In genomic region chr10:23395017-23395416, GRCh38 we compare ENCODE assay signal across 40 cellular contexts. TPM values are rescaled to one million over a fixed set of nuclear protein-coding genes. Genes with fewer than 3 reads are reported as not detected.
"Had no signal": no experiment of that assay in that cellular context is flagged by ENCODE, and none has a peak within 500 bp of the region (broad histone marks: within the 10 kb centered on the region; RNA-seq: fewer than 3 reads in every experiment).

No MANE protein-coding gene starts in this region.

- H3K27ac Mint-ChIP-seq: activated naive CD4-positive, alpha-beta T cell treated with anti-CD3 and anti-CD28 coated beads for 36 hours; activated naive CD4-positive, alpha-beta T cell treated with anti-CD3 and anti-CD28 coated beads, Interleukin-2, amount 10 ng/mL, durations not matched to agents 7 days and 5 days; activated naive CD4-positive, alpha-beta T cell treated with anti-CD3 and anti-CD28 coated beads, Interleukin-2, amount 50 U/mL, for 24 hours; activated naive CD4-positive, alpha-beta T cell treated with anti-CD3 and anti-CD28 coated beads, Interleukin-2, amount 50 U/mL, for 72 hours; activated naive CD8-positive, alpha-beta T cell; activated naive CD8-positive, alpha-beta T cell treated with anti-CD3 and anti-CD28 coated beads for 36 hours; activated naive CD8-positive, alpha-beta T cell treated with anti-CD3 and anti-CD28 coated beads, Interleukin-2, amount 10 ng/mL, durations not matched to agents 7 days and 5 days; activated naive CD8-positive, alpha-beta T cell treated with anti-CD3 and anti-CD28 coated beads, Interleukin-2, amount 50 U/mL, for 24 hours; activated T-cell treated with anti-CD3 and anti-CD28 coated beads, Interleukin-2, amount 50 U/mL, for 24 hours; activated T-cell treated with anti-CD3 and anti-CD28 coated beads, Interleukin-2, amount 50 U/mL, for 72 hours; activated T-helper 1 cell treated with anti-CD3 and anti-CD28 coated beads, Interleukin-12 subunit alpha, Interleukin-12 subunit beta, Interleukin-2, Interleukin-4 antibody, amounts not matched to agents 30 ng/mL and 10 ng/mL and 1 ng/mL, durations not matched to agents 14 hours and 24 hours and 36 hours; activated T-helper 17 cell treated with anti-CD3 and anti-CD28 coated beads, Interleukin-2, amount 50 U/mL, for 72 hours; activated T-helper 2 cell treated with anti-CD3 and anti-CD28 coated beads, Interferon-gamma antibody, Interleukin-2, Interleukin-4, amounts not matched to agents 10 μg/mL and 5 μg/mL and 100 μg/mL, durations not matched to agents 14 hours and 24 hours and 36 hours; brain had no signal

- H3K36me3 ChIP-seq: adrenal gland, ascending aorta, brain microvascular endothelial cell, breast epithelium, cardiac muscle cell had no signal

- H3K4me1 Mint-ChIP-seq: activated naive CD4-positive, alpha-beta T cell treated with anti-CD3 and anti-CD28 coated beads, Interleukin-2, amount 10 ng/mL, durations not matched to agents 7 days and 5 days; activated naive CD8-positive, alpha-beta T cell treated with anti-CD3 and anti-CD28 coated beads, Interleukin-2, amount 10 ng/mL, durations not matched to agents 7 days and 5 days; central memory CD8-positive, alpha-beta T cell had no signal

- ATAC-seq: activated naive CD4-positive, alpha-beta T cell treated with anti-CD3 and anti-CD28 coated beads, Interleukin-2, amount 50 U/mL, for 72 hours; activated naive CD8-positive, alpha-beta T cell treated with anti-CD3 and anti-CD28 coated beads, Interleukin-2, amount 50 U/mL, for 24 hours; activated T-cell treated with anti-CD3 and anti-CD28 coated beads, Interleukin-2, amount 50 U/mL, for 4 hours; activated T-cell treated with anti-CD3 and anti-CD28 coated beads, Interleukin-2, amount 50 U/mL, for 72 hours; activated T-helper 17 cell treated with anti-CD3 and anti-CD28 coated beads, Interleukin-2, amount 50 U/mL, for 72 hours; body of pancreas had no signal

- H3K36me3 Mint-ChIP-seq: activated naive CD4-positive, alpha-beta T cell treated with anti-CD3 and anti-CD28 coated beads, Interleukin-2, amount 10 ng/mL, durations not matched to agents 7 days and 5 days; activated naive CD4-positive, alpha-beta T cell treated with anti-CD3 and anti-CD28 coated beads, Interleukin-2, amount 50 U/mL, for 24 hours; activated naive CD8-positive, alpha-beta T cell; activated naive CD8-positive, alpha-beta T cell treated with anti-CD3 and anti-CD28 coated beads for 36 hours; activated naive CD8-positive, alpha-beta T cell treated with anti-CD3 and anti-CD28 coated beads, Interleukin-2, amount 10 ng/mL, durations not matched to agents 7 days and 5 days; brain had no signal

- DNase-seq: activated effector memory CD4-positive, alpha-beta T cell treated with anti-CD3 and anti-CD28 coated beads, Interleukin-2, amount 50 U/mL, for 16 hours; activated effector memory CD4-positive, alpha-beta T cell treated with Interleukin-2 at 50 U/mL for 16 hours; activated gamma-delta T cell; activated gamma-delta T cell treated with Interleukin-2 at 50 U/mL for 16 hours; activated naive CD4-positive, alpha-beta T cell; activated naive CD4-positive, alpha-beta T cell treated with anti-CD3 and anti-CD28 coated beads for 36 hours; activated naive CD4-positive, alpha-beta T cell treated with anti-CD3 and anti-CD28 coated beads, Interleukin-2, amount 10 ng/mL, durations not matched to agents 7 days and 5 days; activated naive CD4-positive, alpha-beta T cell treated with anti-CD3 and anti-CD28 coated beads, Interleukin-2, amount 50 U/mL, for 16 hours; activated naive CD4-positive, alpha-beta T cell treated with Interleukin-2 at 50 U/mL for 16 hours; activated naive CD8-positive, alpha-beta T cell treated with anti-CD3 and anti-CD28 coated beads for 36 hours; activated naive CD8-positive, alpha-beta T cell treated with anti-CD3 and anti-CD28 coated beads, Interleukin-2, amount 10 ng/mL, durations not matched to agents 7 days and 5 days; activated naive CD8-positive, alpha-beta T cell treated with anti-CD3 and anti-CD28 coated beads, Interleukin-2, amount 50 U/mL, for 24 hours; activated T-cell treated with anti-CD3 and anti-CD28 coated beads, Interleukin-2, amount 50 U/mL, for 1 hour; activated T-cell treated with anti-CD3 and anti-CD28 coated beads, Interleukin-2, amount 50 U/mL, for 24 hours; activated T-cell treated with anti-CD3 and anti-CD28 coated beads, Interleukin-2, amount 50 U/mL, for 4 hours; activated T-cell treated with anti-CD3 and anti-CD28 coated beads, Interleukin-2, amount 50 U/mL, for 48 hours; activated T-cell treated with anti-CD3 and anti-CD28 coated beads, Interleukin-2, amount 50 U/mL, for 72 hours; adrenal gland; amniotic stem cell; amygdala; anterior cingulate cortex; aorta; brain microvascular endothelial cell; caudate nucleus; central memory CD4-positive, alpha-beta T cell; cerebellar nuclear complex had no signal

- H3K4me3 ChIP-seq: adrenal gland, ascending aorta, body of pancreas, breast epithelium, cardiac muscle cell had no signal

- H3K9me3 ChIP-seq: adrenal gland, ascending aorta, body of pancreas, breast epithelium had no signal

- H3K9me3 Mint-ChIP-seq: activated naive CD4-positive, alpha-beta T cell treated with anti-CD3 and anti-CD28 coated beads for 36 hours; activated naive CD4-positive, alpha-beta T cell treated with anti-CD3 and anti-CD28 coated beads, Interleukin-2, amount 10 ng/mL, durations not matched to agents 7 days and 5 days; activated naive CD4-positive, alpha-beta T cell treated with anti-CD3 and anti-CD28 coated beads, Interleukin-2, amount 50 U/mL, for 24 hours; activated naive CD8-positive, alpha-beta T cell treated with anti-CD3 and anti-CD28 coated beads for 36 hours; activated naive CD8-positive, alpha-beta T cell treated with anti-CD3 and anti-CD28 coated beads, Interleukin-2, amount 50 U/mL, for 24 hours; activated T-cell treated with anti-CD3 and anti-CD28 coated beads, Interleukin-2, amount 50 U/mL, for 24 hours; activated T-cell treated with anti-CD3 and anti-CD28 coated beads, Interleukin-2, amount 50 U/mL, for 4 hours; activated T-cell treated with anti-CD3 and anti-CD28 coated beads, Interleukin-2, amount 50 U/mL, for 72 hours; activated T-helper 1 cell treated with anti-CD3 and anti-CD28 coated beads, Interleukin-12 subunit alpha, Interleukin-12 subunit beta, Interleukin-2, Interleukin-4 antibody, amounts not matched to agents 30 ng/mL and 10 ng/mL and 1 ng/mL, durations not matched to agents 14 hours and 24 hours and 36 hours; activated T-helper 17 cell treated with anti-CD3 and anti-CD28 coated beads, Interleukin-2, amount 50 U/mL, for 72 hours; activated T-helper 2 cell treated with anti-CD3 and anti-CD28 coated beads, Interferon-gamma antibody, Interleukin-2, Interleukin-4, amounts not matched to agents 10 μg/mL and 5 μg/mL and 100 μg/mL, durations not matched to agents 14 hours and 24 hours and 36 hours; brain; central memory CD8-positive, alpha-beta T cell had no signal

- H3K4me1 ChIP-seq: ascending aorta, breast epithelium had no signal

- H3K27ac ChIP-seq: adrenal gland, ascending aorta, body of pancreas, brain microvascular endothelial cell, breast epithelium, cardiac muscle cell had no signal

- H3K4me3 Mint-ChIP-seq: activated naive CD4-positive, alpha-beta T cell treated with anti-CD3 and anti-CD28 coated beads for 36 hours; activated naive CD4-positive, alpha-beta T cell treated with anti-CD3 and anti-CD28 coated beads, Interleukin-2, amount 10 ng/mL, durations not matched to agents 7 days and 5 days; activated naive CD4-positive, alpha-beta T cell treated with anti-CD3 and anti-CD28 coated beads, Interleukin-2, amount 50 U/mL, for 24 hours; activated naive CD8-positive, alpha-beta T cell; activated naive CD8-positive, alpha-beta T cell treated with anti-CD3 and anti-CD28 coated beads for 36 hours; activated naive CD8-positive, alpha-beta T cell treated with anti-CD3 and anti-CD28 coated beads, Interleukin-2, amount 10 ng/mL, durations not matched to agents 7 days and 5 days; activated naive CD8-positive, alpha-beta T cell treated with anti-CD3 and anti-CD28 coated beads, Interleukin-2, amount 50 U/mL, for 24 hours; activated T-cell treated with anti-CD3 and anti-CD28 coated beads, Interleukin-2, amount 50 U/mL, for 24 hours; activated T-cell treated with anti-CD3 and anti-CD28 coated beads, Interleukin-2, amount 50 U/mL, for 4 hours; activated T-cell treated with anti-CD3 and anti-CD28 coated beads, Interleukin-2, amount 50 U/mL, for 72 hours; activated T-helper 1 cell treated with anti-CD3 and anti-CD28 coated beads, Interleukin-12 subunit alpha, Interleukin-12 subunit beta, Interleukin-2, Interleukin-4 antibody, amounts not matched to agents 30 ng/mL and 10 ng/mL and 1 ng/mL, durations not matched to agents 14 hours and 24 hours and 36 hours; activated T-helper 17 cell treated with anti-CD3 and anti-CD28 coated beads, Interleukin-2, amount 50 U/mL, for 72 hours; brain; central memory CD8-positive, alpha-beta T cell had no signal

- H3K27me3 Mint-ChIP-seq: activated naive CD4-positive, alpha-beta T cell treated with anti-CD3 and anti-CD28 coated beads, Interleukin-2, amount 10 ng/mL, durations not matched to agents 7 days and 5 days; activated naive CD4-positive, alpha-beta T cell treated with anti-CD3 and anti-CD28 coated beads, Interleukin-2, amount 50 U/mL, for 24 hours; activated naive CD8-positive, alpha-beta T cell treated with anti-CD3 and anti-CD28 coated beads, Interleukin-2, amount 10 ng/mL, durations not matched to agents 7 days and 5 days; activated naive CD8-positive, alpha-beta T cell treated with anti-CD3 and anti-CD28 coated beads, Interleukin-2, amount 50 U/mL, for 24 hours; activated T-cell treated with anti-CD3 and anti-CD28 coated beads, Interleukin-2, amount 50 U/mL, for 24 hours; activated T-helper 17 cell treated with anti-CD3 and anti-CD28 coated beads, Interleukin-2, amount 50 U/mL, for 72 hours had no signal

RNA-seq across cellular contexts. Expression of gene C10orf67, which starts 50.4 kb away (rescaled TPM):
- total RNA-seq: activated T-helper 2 cell treated with anti-CD3 and anti-CD28 coated beads, Interferon-gamma antibody, Interleukin-2, Interleukin-4, amounts not matched to agents 10 μg/mL and 5 μg/mL and 100 μg/mL, durations not matched to agents 14 hours and 24 hours and 36 hours; aorta; ascending aorta; bronchial epithelial cell; chondrocyte had no signal
